Comparison of ENCODE assay signal across 16 cellular contexts in the genomic region with DNA sequence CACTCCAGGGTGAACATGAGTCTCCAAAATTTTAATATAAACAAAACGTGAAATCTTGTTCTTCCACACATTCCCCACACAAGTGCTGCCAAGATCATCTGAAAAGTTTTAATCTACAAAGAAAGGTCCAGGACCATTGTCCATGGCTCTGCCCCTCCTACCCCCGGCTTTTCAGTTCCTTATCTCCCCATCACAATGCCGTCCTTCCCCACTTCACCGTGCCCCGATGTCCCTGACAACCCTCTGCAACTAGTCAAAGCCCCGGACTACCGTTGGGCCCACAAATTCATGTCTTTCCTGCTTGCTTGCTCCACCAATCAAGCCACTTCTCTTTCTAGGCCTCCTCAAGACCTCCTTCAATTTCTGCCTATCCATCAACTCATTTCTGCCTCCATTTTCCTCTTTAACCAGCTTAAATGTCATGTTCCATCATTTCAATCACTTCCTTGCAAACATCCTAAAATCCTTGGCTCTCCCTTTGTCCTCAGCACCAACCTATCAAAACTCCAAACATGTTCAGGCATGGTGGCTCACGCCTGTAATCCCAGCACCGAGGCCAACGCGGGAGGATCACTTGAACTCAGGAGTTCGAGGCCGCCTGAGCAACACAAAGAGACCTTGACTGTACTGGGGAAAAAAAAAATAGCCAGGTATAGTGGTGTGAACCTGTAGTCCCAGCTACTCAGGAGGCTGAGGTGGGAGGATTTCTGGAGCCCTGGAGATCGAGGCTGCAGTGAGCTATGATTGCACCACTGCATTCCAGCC. TPM values are rescaled to one million over a fixed set of nuclear protein-coding genes. Genes with fewer than 3 reads are reported as not detected.
DNase-seq lines count a peak whose midpoint lies in the region; ATAC-seq, FAIRE-seq and TF ChIP-seq lines count a peak whose summit lies in the region.
"Had no signal": no experiment of that assay in that cellular context is flagged by ENCODE, and none has a peak within 500 bp of the region (broad histone marks: within the 10 kb centered on the region; RNA-seq: fewer than 3 reads in every experiment).

No MANE protein-coding gene starts in this region.

- CTCF ChIA-PET in K562 (lab: Yijun Ruan, JAX; ENCODE audit: low intra/inter-chr PET ratio) = no interaction called here

- WGBS in K562 (ENCODE audit: insufficient coverage, low coverage, missing lambda C conversion rate) = 31% methylated on average over 14 of the region's 14 CpGs
- WGBS in heart right ventricle, 2 donors = 83 to 87% methylated on average over 14 of the region's 14 CpGs

- in situ Hi-C loops in K562 (cut with MboI) = no loop called here

- BruUV-seq in K562 (replicated peaks; lab: Mats Ljungman, UMichigan) = no TSS peak

- H3K9me1 ChIP-seq in K562 (ENCODE audit: control insufficient read depth, insufficient read depth, low read length) = no peaks in the 10 kb centered on the region

- TF ChIP-seq EP300 in K562 (IDR thresholded peaks at IDR 0.05; ENCODE audit: low read length) = no peak

- no peaks in the 10 kb centered on the region for H3K27me3 ChIP-seq in left ventricle myocardium inferior (ENCODE audit: low read depth)
- no peaks in the 10 kb centered on the region for H3K27me3 ChIP-seq in K562 (ENCODE audit: control insufficient read depth in 2 of 2, insufficient read depth in 2 of 2, low read length in 2 of 2)
- no peaks in the 10 kb centered on the region for H3K27me3 ChIP-seq in lower lobe of right lung (ENCODE audit: low read depth)
- H3K27me3 ChIP-seq in heart right ventricle = no peaks in the 10 kb centered on the region

- H3K27ac ChIP-seq in left ventricle myocardium inferior (replicated peaks) = no peak overlapping the region
- no peak overlapping the region for H3K27ac ChIP-seq in K562 (ENCODE audit: extremely low read depth, low read depth, low read length)
- no peak overlapping the region for H3K27ac ChIP-seq in lower lobe of right lung
- no peak overlapping the region for H3K27ac ChIP-seq in heart right ventricle
- H3K27ac ChIP-seq: C4-2B had no signal

- DNase-seq in cardiac septum (ENCODE audit: low spot score) = peak; percentile 46
- DNase-seq in left ventricle myocardium inferior = no peak
- DNase-seq in K562 (ENCODE audit: extremely low read depth in 1 of 4, low spot score in 3 of 4) = no peak
- DNase-seq in lower lobe of right lung = peak; percentile 29
- DNase-seq in urothelium cell line (ENCODE audit: low spot score) = no peak
- DNase-seq in NCI-H187 treated with DMSO at 0.1 percent for 48 hours (lab: John Stamatoyannopoulos, UW) = no peak
- DNase-seq in heart right ventricle = no peak
- DNase-seq: Caco-2; CD8-positive, alpha-beta memory T cell; DMS53; GF-D8; GOT3; H9 had no signal

- ATAC-seq in K562 (no peak), lower lobe of right lung (no peak), heart right ventricle (no peak)

- FAIRE-seq in K562 (lab: Jason Lieb, UNC) = no peak
- peak; percentile 56 for FAIRE-seq in urothelium cell line (lab: Jason Lieb, UNC)
- FAIRE-seq: A204.1, GM19239 had no signal

- POLR2A ChIA-PET in K562 (lab: Yijun Ruan, JAX) = interaction anchor here (1.1 kb wide), 1 partner anchor 228 kb away, joined by 3 read pairs; no protein-coding TSS in a partner anchor

- H4K20me1 ChIP-seq in K562 (replicated peaks; ENCODE audit: control insufficient read depth, insufficient read depth, low read length) = no peaks in the 10 kb centered on the region

- H3K9me3 ChIP-seq in left ventricle myocardium inferior (replicated peaks) (peaks cover 17% of the 10 kb centered on the region), K562 (replicated peaks; ENCODE audit: control insufficient read depth, insufficient read depth, low read depth, low read length) (no peaks in the 10 kb centered on the region), lower lobe of right lung (no peaks in the 10 kb centered on the region), heart right ventricle (peaks cover 0 to 18% (median 9%) of the 10 kb centered on the region in 11 donors)
- H3K9me3 ChIP-seq: Caco-2 had no signal

- no peaks in the 10 kb centered on the region for H3K36me3 ChIP-seq in left ventricle myocardium inferior
- H3K36me3 ChIP-seq in K562 (ENCODE audit: control insufficient read depth, insufficient read depth, low read length) = no peaks in the 10 kb centered on the region
- no peaks in the 10 kb centered on the region for H3K36me3 ChIP-seq in lower lobe of right lung
- no peaks in the 10 kb centered on the region for H3K36me3 ChIP-seq in heart right ventricle

- TF ChIP-seq CTCF in left ventricle myocardium inferior (IDR thresholded peaks at IDR 0.05; ENCODE audit: borderline replicate concordance) (no peak), K562 (IDR thresholded peaks at IDR 0.05 in 2 of 3, conservative IDR thresholded peaks at IDR 0.05 in 1 of 3; ENCODE audit: insufficient read depth in 2 of 3, low read depth in 1 of 3, low read length in 3 of 3) (no peak), lower lobe of right lung (IDR thresholded peaks at IDR 0.05) (no peak), heart right ventricle (IDR thresholded peaks at IDR 0.05) (no peak)

- no peak for TF ChIP-seq POLR2A in K562 (conservative IDR thresholded peaks at IDR 0.05)

- H2AFZ ChIP-seq in K562 (ENCODE audit: low read depth, low read length) = 0 out of 2 replicates have a peak overlapping the region, but pooled peaks have one; percentile 8

- H3K4me3 ChIP-seq in left ventricle myocardium inferior = no peak overlapping the region
- no peak overlapping the region for H3K4me3 ChIP-seq in K562
- H3K4me3 ChIP-seq in lower lobe of right lung = no peak overlapping the region
- no peak overlapping the region for H3K4me3 ChIP-seq in heart right ventricle

- no peak for TF ChIP-seq RAD21 in K562 (CRISPR knock-in tag; conservative IDR thresholded peaks at IDR 0.05 in 1 of 2, IDR thresholded peaks at IDR 0.05 in 1 of 2)

- no peaks in the 10 kb centered on the region for H3K79me2 ChIP-seq in K562 (ENCODE audit: control insufficient read depth, insufficient read depth, low read length)

- no peak overlapping the region for H3K9ac ChIP-seq in K562 (ENCODE audit: insufficient read depth in 1 of 2, low read depth in 2 of 2, low read length in 2 of 2)

- H3K4me1 ChIP-seq in left ventricle myocardium inferior = no peaks in the 10 kb centered on the region
- H3K4me1 ChIP-seq in K562 (replicated peaks in 1 of 2; ENCODE audit: control insufficient read depth in 2 of 2, insufficient read depth in 2 of 2, low read length in 2 of 2) = peaks cover 9 to 10% of the 10 kb centered on the region in 2 experiments; a peak in 4 of 5 replicates
- H3K4me1 ChIP-seq in lower lobe of right lung = peaks cover 6% of the 10 kb centered on the region
- peaks cover 0 to 16% (median 0%) of the 10 kb centered on the region in 9 donors for H3K4me1 ChIP-seq in heart right ventricle

- H3K4me2 ChIP-seq in K562 (ENCODE audit: insufficient read depth, low read length) = no peak overlapping the region

- intact Hi-C loops in cardiac septum (cut with DNase I) = no loop called here
- intact Hi-C loops in left ventricle myocardium inferior (cut with micrococcal nuclease) = no loop called here
- intact Hi-C loops in K562 (cut with micrococcal nuclease) = no loop called here
- intact Hi-C loops in lower lobe of right lung (cut with DNase I) = no loop called here
- intact Hi-C loops in heart right ventricle (cut with DNase I) = no loop called here

RNA-seq across cellular contexts. Expression of a gene that starts 14.0 kb away (rescaled TPM):
- total RNA-seq in cardiac septum (0.62 TPM), left ventricle myocardium inferior (0.33 TPM), K562 (2014; rRNA removed) (0.18 and 0.20 TPM in 2 replicates), K562 (2014; rRNA removed; fragmentation: Illumina TruSeq; extraction: Trizol) (0.10 and 0.11 TPM in 2 replicates), K562 (2015; rRNA removed; fragmentation: Illumina TruSeq; extraction: Trizol) (0.11 and 0.14 TPM in 2 replicates), K562 (2021) (0.33 and 0.36 TPM in 2 replicates), lower lobe of right lung (1.7 TPM), heart right ventricle (under 1 TPM; 0.16 to 0.79 (median 0.22) TPM)
- total RNA-seq in K562 (2011; cell fraction: chromatin; rRNA removed; ENCODE audit: low replicate concordance) = 0.16 and 0.32 TPM in 2 replicates
- 0.53 and 0.67 TPM in 2 replicates for total RNA-seq in K562 (2011; cell fraction: nucleolus; rRNA removed)
- total RNA-seq in K562 (2011; cell fraction: nucleoplasm; rRNA removed) = 0.29 and 0.31 TPM in 2 replicates
- polyA plus RNA-seq in K562 (2011; rRNA removed) (0.14 and 0.15 TPM in 2 replicates), K562 (2014; fragmentation: Illumina TruSeq; extraction: Trizol) (0.14 and 0.18 TPM in 2 replicates), K562 (2014; fragmentation: Nextera tagmentation; extraction: Ambion mirVana) (under 1 TPM; 0.03 to 0.04 TPM), K562 (2014; rRNA removed) (0.09 and 0.22 TPM in 2 replicates), heart right ventricle (under 1 TPM; 0.07 to 0.23 TPM)
- 0.09 and 0.13 TPM in 2 replicates for polyA plus RNA-seq in K562 (2011; cell fraction: cytosol; rRNA removed)
- 0.14 and 0.17 TPM in 2 replicates for polyA plus RNA-seq in K562 (2011; cell fraction: nucleus; rRNA removed)
- 0.34 and 0.62 TPM in 2 replicates for polyA plus RNA-seq in K562 (2012)
- polyA minus RNA-seq in K562 (2011; rRNA and poly(A)+ RNA removed) = 0.09 and 0.18 TPM in 2 replicates
- not detected in 2 replicates for polyA minus RNA-seq in K562 (2011; cell fraction: cytosol; rRNA and poly(A)+ RNA removed)
- 0.13 and 0.22 TPM in 2 replicates for polyA minus RNA-seq in K562 (2011; cell fraction: nucleus; rRNA and poly(A)+ RNA removed)

RNA-seq across cellular contexts. Expression of a gene that starts 31.5 kb away (rescaled TPM):
- total RNA-seq in cardiac septum (1.3 TPM), left ventricle myocardium inferior (0.88 TPM), K562 (2014; rRNA removed) (0.54 and 0.57 TPM in 2 replicates), K562 (2014; rRNA removed; fragmentation: Illumina TruSeq; extraction: Trizol) (0.22 TPM in 1 of 2 replicates, not detected in the other), K562 (2015; rRNA removed; fragmentation: Illumina TruSeq; extraction: Trizol) (0.22 and 0.23 TPM in 2 replicates), K562 (2021) (0.31 and 0.64 TPM in 2 replicates), lower lobe of right lung (0.47 TPM), heart right ventricle (1 to 10 TPM in 9 of 10 donors, under 1 TPM in 1; 0.85 to 5.4 (median 2.2) TPM)
- 1.4 and 2.6 TPM in 2 replicates for total RNA-seq in K562 (2011; cell fraction: chromatin; rRNA removed; ENCODE audit: low replicate concordance)
- total RNA-seq in K562 (2011; cell fraction: nucleolus; rRNA removed) = 1.0 and 1.3 TPM in 2 replicates
- 1.3 and 1.5 TPM in 2 replicates for total RNA-seq in K562 (2011; cell fraction: nucleoplasm; rRNA removed)
- polyA plus RNA-seq in K562 (2011; rRNA removed) (0.08 and 0.39 TPM in 2 replicates), K562 (2014; fragmentation: Illumina TruSeq; extraction: Trizol) (0.21 and 0.37 TPM in 2 replicates), K562 (2014; fragmentation: Nextera tagmentation; extraction: Ambion mirVana) (not detected), K562 (2014; rRNA removed) (0.05 and 0.37 TPM in 2 replicates), heart right ventricle (1 to 10 TPM; 1.5 to 3.3 TPM)
- 0.21 and 0.28 TPM in 2 replicates for polyA plus RNA-seq in K562 (2011; cell fraction: cytosol; rRNA removed)
- 1.2 and 1.5 TPM in 2 replicates for polyA plus RNA-seq in K562 (2011; cell fraction: nucleus; rRNA removed)
- polyA plus RNA-seq in K562 (2012) = 0.44 and 0.78 TPM in 2 replicates
- polyA minus RNA-seq in K562 (2011; rRNA and poly(A)+ RNA removed) = 0.28 and 0.33 TPM in 2 replicates
- not detected in 2 replicates for polyA minus RNA-seq in K562 (2011; cell fraction: cytosol; rRNA and poly(A)+ RNA removed)
- polyA minus RNA-seq in K562 (2011; cell fraction: nucleus; rRNA and poly(A)+ RNA removed) = not detected in 2 replicates
- polyA plus RNA-seq: CD8-positive, alpha-beta memory T cell had no signal

Comparison
In these comparisons a context has a peak if more than half of its experiments do, and no peak if none do; other contexts are left out.
1. DNase-seq: peak in cardiac septum (single experiment) and lower lobe of right lung (single experiment); none in left ventricle myocardium inferior (single experiment), K562 (0 of 4), urothelium cell line (single experiment), NCI-H187 treated with DMSO at 0.1 percent for 48 hours (single experiment) and heart right ventricle (0 of 2).